Comparison of ENCODE assay signal across 18 cellular contexts in the genomic region with DNA sequence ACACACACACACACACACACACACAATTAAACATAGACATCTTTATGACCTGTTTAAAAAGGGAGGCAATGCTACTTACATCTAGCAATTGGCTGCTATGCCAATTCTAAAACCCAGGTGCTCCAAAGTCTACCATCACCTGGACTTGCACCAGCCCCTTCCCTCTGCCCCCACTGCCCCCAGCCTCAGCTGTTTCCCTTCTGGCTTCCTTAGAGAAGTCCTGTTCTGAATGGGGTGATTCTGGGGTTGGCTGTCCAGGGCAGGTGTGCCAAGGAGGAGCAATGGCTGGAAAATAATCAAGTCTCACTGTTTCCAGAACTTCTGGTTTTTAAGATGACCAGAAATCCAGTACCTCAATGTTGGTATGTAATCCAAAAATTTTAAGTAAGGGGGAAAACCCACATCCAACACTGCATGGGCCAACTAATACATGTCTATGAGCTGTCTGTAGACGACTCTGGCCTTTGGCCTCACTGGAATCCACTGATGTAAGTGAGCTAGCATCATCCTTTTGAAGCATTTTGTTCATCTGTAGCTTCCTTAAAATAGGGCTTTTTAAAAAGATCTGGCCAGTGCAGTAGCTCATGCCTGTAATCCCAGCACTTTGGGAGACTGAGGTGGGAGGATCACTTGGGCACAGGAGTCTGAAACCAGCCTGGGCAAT. TPM values are rescaled to one million over a fixed set of nuclear protein-coding genes. Genes with fewer than 3 reads are reported as not detected.
A peak's percentile ranks its signal among the peaks of the same experiment; 100 is the strongest.
DNase-seq lines count a peak whose midpoint lies in the region; ATAC-seq and TF ChIP-seq lines count a peak whose summit lies in the region.
"Had no signal": no experiment of that assay in that cellular context is flagged by ENCODE, and none has a peak within 500 bp of the region (broad histone marks: within the 10 kb centered on the region; RNA-seq: fewer than 3 reads in every experiment).

No MANE protein-coding gene starts in this region.

- intact Hi-C loops in MCF 10A (cut with micrococcal nuclease): loop anchor here (10.0 kb wide), 1 partner anchor 212 kb away; no protein-coding TSS in a partner anchor
- intact Hi-C loops in breast epithelium (cut with DNase I; ENCODE audit: low total_unique reads): no loop called here
- intact Hi-C loops in activated T-helper 1 cell treated with anti-CD3 and anti-CD28 coated beads, Interleukin-12 subunit alpha, Interleukin-12 subunit beta, Interleukin-2, Interleukin-4 antibody, amounts not matched to agents 30 ng/mL and 10 ng/mL and 1 ng/mL, durations not matched to agents 14 hours and 24 hours and 36 hours (cut with micrococcal nuclease): no loop called here
- intact Hi-C loops in PC-3 (cut with micrococcal nuclease): no loop called here
- intact Hi-C loops in right cardiac atrium (cut with DNase I): no loop called here

- DNase-seq in MCF 10A (ENCODE audit: unreplicated experiment): no peak
- DNase-seq in breast epithelium (ENCODE audit: low spot score in 2 of 2): no peak
- DNase-seq in activated T-helper 1 cell treated with anti-CD3 and anti-CD28 coated beads, Interleukin-12 subunit alpha, Interleukin-12 subunit beta, Interleukin-2, Interleukin-4 antibody, amounts not matched to agents 30 ng/mL and 10 ng/mL and 1 ng/mL, durations not matched to agents 14 hours and 24 hours and 36 hours (ENCODE audit: low spot score): no peak
- no peak for DNase-seq in mesothelial cell of epicardium (ENCODE audit: low spot score in 2 of 2, unreplicated experiment in 2 of 2)
- DNase-seq in PC-3: no peak
- DNase-seq in DMS153 (lab: John Stamatoyannopoulos, UW): no peak
- no peak for DNase-seq in right cardiac atrium
- no peak for DNase-seq in NCI-H1417 (lab: John Stamatoyannopoulos, UW)
- DNase-seq: activated naive CD4-positive, alpha-beta T cell treated with anti-CD3 and anti-CD28 coated beads for 36 hours; foreskin melanocyte; NCI-H2171; NK-92 treated with Interleukin-12 subunit alpha and Interleukin-12 subunit beta, amount 100 ng/mL, for 24 hours; stimulated activated naive CD4-positive, alpha-beta T cell treated with Interleukin-2 at 50 U/mL for 16 hours; T1000 had no signal

- H3K4me1 ChIP-seq in breast epithelium (peaks cover 3 to 16% of the 10 kb centered on the region in 2 donors), PC-3 (ENCODE audit: insufficient read depth, low read length) (peaks cover 23% of the 10 kb centered on the region), right cardiac atrium (ENCODE audit: control insufficient read depth, insufficient read depth, low read length) (peaks cover 11% of the 10 kb centered on the region)

- H3K27ac ChIP-seq in breast epithelium: no peak overlapping the region
- no peak overlapping the region for H3K27ac ChIP-seq in PC-3 (ENCODE audit: low read length)
- H3K27ac ChIP-seq in right cardiac atrium (ENCODE audit: low read length): no peak overlapping the region

- WGBS in right cardiac atrium: 50% methylated on average over 1 of the region's 1 CpG

- ATAC-seq in PC-3 (no peak), right cardiac atrium (no peak)

- no peak overlapping the region for H3K9ac ChIP-seq in PC-3 (ENCODE audit: low read length)

- CTCF ChIA-PET in MCF 10A (lab: Yijun Ruan, JAX): interaction anchor here (0.6 to 2.4 kb wide), 7 partner anchors 11 to 774 kb away, joined by 3 to 10 read pairs (median 4); no protein-coding TSS in a partner anchor
- CTCF ChIA-PET in PC-3 (lab: Charles Lee): no interaction called here

- no peaks in the 10 kb centered on the region for H3K9me2 ChIP-seq in PC-3 (replicated peaks; ENCODE audit: low read length)

- 0 out of 2 replicates have a peak, but pooled peaks cover 6% of the 10 kb centered on the region for H4K20me1 ChIP-seq in PC-3 (ENCODE audit: low read length)

- H3K27me3 ChIP-seq in breast epithelium (no peaks in the 10 kb centered on the region), PC-3 (ENCODE audit: low read length) (no peaks in the 10 kb centered on the region), right cardiac atrium (ENCODE audit: control insufficient read depth, insufficient read depth) (no peaks in the 10 kb centered on the region)

- H3K4me1 Mint-ChIP-seq in MCF 10A (ENCODE audit: insufficient read depth, unreplicated experiment) (peaks cover 34% of the 10 kb centered on the region), mesothelial cell of epicardium (peaks cover 31% of the 10 kb centered on the region)
- H3K4me1 Mint-ChIP-seq in activated T-helper 1 cell treated with anti-CD3 and anti-CD28 coated beads, Interleukin-12 subunit alpha, Interleukin-12 subunit beta, Interleukin-2, Interleukin-4 antibody, amounts not matched to agents 30 ng/mL and 10 ng/mL and 1 ng/mL, durations not matched to agents 14 hours and 24 hours and 36 hours (ENCODE audit: low read depth): peaks cover 41% of the 10 kb centered on the region

- POLR2A ChIA-PET in MCF 10A (lab: Yijun Ruan, JAX): interaction anchor here (0.6 to 4.2 kb wide), 4 partner anchors 13 to 122 kb away, joined by 3 to 107 read pairs (median 44); a partner anchor contains a TSS
- POLR2A ChIA-PET in PC-3 (lab: Charles Lee; ENCODE audit: unreplicated experiment): no interaction called here

- peaks cover 5% of the 10 kb centered on the region for H3K36me3 ChIP-seq in breast epithelium
- H3K36me3 ChIP-seq in PC-3 (ENCODE audit: low read depth, low read length): peaks cover 2% of the 10 kb centered on the region; the same call in 1 of the 2 replicates

- TF ChIP-seq CTCF in MCF 10A (IDR thresholded peaks at IDR 0.05; ENCODE audit: unreplicated experiment) (no peak), breast epithelium (IDR thresholded peaks at IDR 0.05) (no peak), mesothelial cell of epicardium (IDR thresholded peaks at IDR 0.05; ENCODE audit: unreplicated experiment) (no peak), PC-3 (conservative IDR thresholded peaks at IDR 0.05; ENCODE audit: low read depth, low read length) (no peak)

- H3K4me2 ChIP-seq in PC-3 (ENCODE audit: low read length): no peak overlapping the region

- H3K4me3 ChIP-seq in breast epithelium (no peak overlapping the region), PC-3 (ENCODE audit: low read length) (no peak overlapping the region), right cardiac atrium (ENCODE audit: low read length) (no peak overlapping the region)
- H3K4me3 ChIP-seq: lung had no signal

- BruUV-seq in MCF 10A (replicated peaks; lab: Mats Ljungman, UMichigan) (no TSS peak), PC-3 (replicated peaks; lab: Mats Ljungman, UMichigan) (no TSS peak)

- no peak for TF ChIP-seq POLR2A in breast epithelium (IDR thresholded peaks at IDR 0.05)

- H3K27me3 Mint-ChIP-seq in MCF 10A (ENCODE audit: insufficient read depth, unreplicated experiment): no peaks in the 10 kb centered on the region
- H3K27me3 Mint-ChIP-seq in activated T-helper 1 cell treated with anti-CD3 and anti-CD28 coated beads, Interleukin-12 subunit alpha, Interleukin-12 subunit beta, Interleukin-2, Interleukin-4 antibody, amounts not matched to agents 30 ng/mL and 10 ng/mL and 1 ng/mL, durations not matched to agents 14 hours and 24 hours and 36 hours (ENCODE audit: insufficient read depth): no peaks in the 10 kb centered on the region
- H3K27me3 Mint-ChIP-seq in mesothelial cell of epicardium (ENCODE audit: low read depth): no peaks in the 10 kb centered on the region

- H3F3A ChIP-seq in PC-3 (ENCODE audit: low read length, unreplicated experiment): no peaks in the 10 kb centered on the region

- H3K4me3 Mint-ChIP-seq in MCF 10A (ENCODE audit: unreplicated experiment): peak overlapping the region; percentile 96
- peak overlapping the region; percentile 99 for H3K4me3 Mint-ChIP-seq in activated T-helper 1 cell treated with anti-CD3 and anti-CD28 coated beads, Interleukin-12 subunit alpha, Interleukin-12 subunit beta, Interleukin-2, Interleukin-4 antibody, amounts not matched to agents 30 ng/mL and 10 ng/mL and 1 ng/mL, durations not matched to agents 14 hours and 24 hours and 36 hours
- H3K4me3 Mint-ChIP-seq in mesothelial cell of epicardium: peak overlapping the region; percentile 99

- no peak overlapping the region for H2AFZ ChIP-seq in PC-3 (ENCODE audit: low read length)

- H3K36me3 Mint-ChIP-seq in MCF 10A (ENCODE audit: insufficient read depth, unreplicated experiment) (peaks cover 39% of the 10 kb centered on the region), mesothelial cell of epicardium (peaks cover 3% of the 10 kb centered on the region)
- H3K36me3 Mint-ChIP-seq in activated T-helper 1 cell treated with anti-CD3 and anti-CD28 coated beads, Interleukin-12 subunit alpha, Interleukin-12 subunit beta, Interleukin-2, Interleukin-4 antibody, amounts not matched to agents 30 ng/mL and 10 ng/mL and 1 ng/mL, durations not matched to agents 14 hours and 24 hours and 36 hours (ENCODE audit: low read depth): peaks cover 7% of the 10 kb centered on the region

- H3K9me3 ChIP-seq in breast epithelium (no peaks in the 10 kb centered on the region), PC-3 (ENCODE audit: low read length) (no peaks in the 10 kb centered on the region), right cardiac atrium (ENCODE audit: control insufficient read depth, low read length) (no peaks in the 10 kb centered on the region)

- no peaks in the 10 kb centered on the region for H3K9me3 Mint-ChIP-seq in MCF 10A (ENCODE audit: unreplicated experiment)
- no peaks in the 10 kb centered on the region for H3K9me3 Mint-ChIP-seq in activated T-helper 1 cell treated with anti-CD3 and anti-CD28 coated beads, Interleukin-12 subunit alpha, Interleukin-12 subunit beta, Interleukin-2, Interleukin-4 antibody, amounts not matched to agents 30 ng/mL and 10 ng/mL and 1 ng/mL, durations not matched to agents 14 hours and 24 hours and 36 hours
- no peaks in the 10 kb centered on the region for H3K9me3 Mint-ChIP-seq in mesothelial cell of epicardium
- H3K9me3 Mint-ChIP-seq: activated naive CD4-positive, alpha-beta T cell treated with anti-CD3 and anti-CD28 coated beads for 36 hours had no signal

- H3K79me2 ChIP-seq in PC-3 (ENCODE audit: low read length): peaks cover 49% of the 10 kb centered on the region

- H3K27ac Mint-ChIP-seq in MCF 10A (ENCODE audit: low read depth, unreplicated experiment) (no peak overlapping the region), mesothelial cell of epicardium (peak overlapping the region; percentile 100)
- H3K27ac Mint-ChIP-seq in activated T-helper 1 cell treated with anti-CD3 and anti-CD28 coated beads, Interleukin-12 subunit alpha, Interleukin-12 subunit beta, Interleukin-2, Interleukin-4 antibody, amounts not matched to agents 30 ng/mL and 10 ng/mL and 1 ng/mL, durations not matched to agents 14 hours and 24 hours and 36 hours: no peak overlapping the region
- H3K27ac Mint-ChIP-seq: activated naive CD4-positive, alpha-beta T cell treated with anti-CD3 and anti-CD28 coated beads for 36 hours had no signal

RNA-seq across cellular contexts. Expression of a gene that starts 2.1 kb away (rescaled TPM):
- total RNA-seq in MCF 10A (2022): 29.3 and 38.3 TPM in 2 replicates
- total RNA-seq in breast epithelium: 10 to 100 TPM; 40.2 to 52.8 (median 47.2) TPM
- 21.3 and 25.8 TPM in 2 replicates for total RNA-seq in activated T-helper 1 cell treated with anti-CD3 and anti-CD28 coated beads, Interleukin-12 subunit alpha, Interleukin-12 subunit beta, Interleukin-2, Interleukin-4 antibody, amounts not matched to agents 30 ng/mL and 10 ng/mL and 1 ng/mL, durations not matched to agents 14 hours and 24 hours and 36 hours
- total RNA-seq in mesothelial cell of epicardium: 36.7 to 40.2 TPM (median 39.8 TPM) in 3 replicates
- 12.9 and 23.1 TPM in 2 replicates for total RNA-seq in PC-3 (2014; rRNA removed)
- 10 to 100 TPM; 20.6 to 22.8 (median 21.3) TPM for total RNA-seq in right cardiac atrium
- 27.0 TPM for polyA plus RNA-seq in right cardiac atrium

RNA-seq across cellular contexts. Expression of a gene that starts 2.3 kb away (rescaled TPM):
- total RNA-seq in MCF 10A (2022): 61.7 and 65.0 TPM in 2 replicates
- 10 to 100 TPM; 15.5 to 31.9 (median 28.5) TPM for total RNA-seq in breast epithelium
- 35.1 and 39.9 TPM in 2 replicates for total RNA-seq in activated T-helper 1 cell treated with anti-CD3 and anti-CD28 coated beads, Interleukin-12 subunit alpha, Interleukin-12 subunit beta, Interleukin-2, Interleukin-4 antibody, amounts not matched to agents 30 ng/mL and 10 ng/mL and 1 ng/mL, durations not matched to agents 14 hours and 24 hours and 36 hours
- total RNA-seq in mesothelial cell of epicardium: 35.8 to 41.8 TPM (median 37.6 TPM) in 3 replicates
- 18.8 and 27.5 TPM in 2 replicates for total RNA-seq in PC-3 (2014; rRNA removed)
- 10 to 100 TPM; 33.3 to 72.3 (median 34.7) TPM for total RNA-seq in right cardiac atrium
- 20.1 TPM for polyA plus RNA-seq in right cardiac atrium

RNA-seq across cellular contexts. Expression of a gene that starts 14.2 kb away (rescaled TPM):
- total RNA-seq in MCF 10A (2022) (8.6 and 12.1 TPM in 2 replicates), breast epithelium (1 to 10 TPM; 7.2 to 9.8 (median 7.5) TPM), mesothelial cell of epicardium (43.0 to 45.5 TPM (median 43.3 TPM) in 3 replicates), PC-3 (2014; rRNA removed) (30.3 and 40.5 TPM in 2 replicates), right cardiac atrium (1 to 10 TPM; 5.5 to 6.7 (median 6.0) TPM)
- total RNA-seq in activated T-helper 1 cell treated with anti-CD3 and anti-CD28 coated beads, Interleukin-12 subunit alpha, Interleukin-12 subunit beta, Interleukin-2, Interleukin-4 antibody, amounts not matched to agents 30 ng/mL and 10 ng/mL and 1 ng/mL, durations not matched to agents 14 hours and 24 hours and 36 hours: 60.9 and 64.5 TPM in 2 replicates
- 3.9 TPM for polyA plus RNA-seq in right cardiac atrium

RNA-seq across cellular contexts. Expression of a gene that starts 24.1 kb away (rescaled TPM):
- total RNA-seq in MCF 10A (2022): 84.0 and 105 TPM in 2 replicates
- total RNA-seq in breast epithelium: 10 to 100 TPM; 64.5 to 85.0 (median 69.8) TPM
- total RNA-seq in activated T-helper 1 cell treated with anti-CD3 and anti-CD28 coated beads, Interleukin-12 subunit alpha, Interleukin-12 subunit beta, Interleukin-2, Interleukin-4 antibody, amounts not matched to agents 30 ng/mL and 10 ng/mL and 1 ng/mL, durations not matched to agents 14 hours and 24 hours and 36 hours: 110 and 114 TPM in 2 replicates
- 60.8 to 61.0 TPM (median 60.9 TPM) in 3 replicates for total RNA-seq in mesothelial cell of epicardium
- 136 and 137 TPM in 2 replicates for total RNA-seq in PC-3 (2014; rRNA removed)
- 10 to 100 TPM; 97.1 to 99.8 (median 98.6) TPM for total RNA-seq in right cardiac atrium
- 95.6 TPM for polyA plus RNA-seq in right cardiac atrium

RNA-seq across cellular contexts. Expression of a gene that starts 31.8 kb away (rescaled TPM):
- not detected in 2 replicates for total RNA-seq in MCF 10A (2022)
- not detected for total RNA-seq in breast epithelium
- not detected in 2 replicates for total RNA-seq in activated T-helper 1 cell treated with anti-CD3 and anti-CD28 coated beads, Interleukin-12 subunit alpha, Interleukin-12 subunit beta, Interleukin-2, Interleukin-4 antibody, amounts not matched to agents 30 ng/mL and 10 ng/mL and 1 ng/mL, durations not matched to agents 14 hours and 24 hours and 36 hours
- not detected in 3 replicates for total RNA-seq in mesothelial cell of epicardium
- total RNA-seq in PC-3 (2014; rRNA removed): not detected in 2 replicates
- total RNA-seq in right cardiac atrium: not detected
- polyA plus RNA-seq in right cardiac atrium: not detected
- total RNA-seq: activated naive CD4-positive, alpha-beta T cell treated with anti-CD3 and anti-CD28 coated beads for 36 hours; lung; omental fat pad; smooth muscle cell; ureter had no signal
- polyA plus RNA-seq: lung, smooth muscle cell had no signal
